Comparison of ENCODE assay signal across 11 cellular contexts in genomic region chr13:36298535-36299068, GRCh38. TPM values are rescaled to one million over a fixed set of nuclear protein-coding genes. Genes with fewer than 3 reads are reported as not detected.
DNase-seq lines count a peak whose midpoint lies in the region; ATAC-seq and TF ChIP-seq lines count a peak whose summit lies in the region.
"Had no signal": no experiment of that assay in that cellular context is flagged by ENCODE, and none has a peak within 500 bp of the region (broad histone marks: within the 10 kb centered on the region; RNA-seq: fewer than 3 reads in every experiment).

No MANE protein-coding gene starts in this region.

- no peak for DNase-seq in CD4-positive, CD25-positive, alpha-beta regulatory T cell
- DNase-seq in MG63 = no peak
- peak; percentile 78 for DNase-seq in endodermal cell
- DNase-seq in nephron progenitor cell = no peak
- no peak for DNase-seq in GOT3 (lab: John Stamatoyannopoulos, UW)
- no peak for DNase-seq in NCI-H526 (lab: John Stamatoyannopoulos, UW)
- no peak for DNase-seq in NAMALWA (ENCODE audit: low spot score)
- DNase-seq: NCI-H82, upper lobe of left lung had no signal

- peaks cover 0 to 17% (median 6%) of the 10 kb centered on the region in 4 donors for H3K4me1 Mint-ChIP-seq in CD4-positive, CD25-positive, alpha-beta regulatory T cell
- H3K4me1 Mint-ChIP-seq in endodermal cell (peaks cover 26% of the 10 kb centered on the region), nephron progenitor cell (peaks cover 13% of the 10 kb centered on the region)

- H3K9ac ChIP-seq in endodermal cell (ENCODE audit: extremely low read depth, low read length, poor library complexity, severe bottlenecking) = peak overlapping the region; percentile 69

- ATAC-seq in CD4-positive, CD25-positive, alpha-beta regulatory T cell (ENCODE audit: low read depth in 2 of 2) = no peak
- ATAC-seq in GM19397 (IDR thresholded peaks at IDR 0.05; ENCODE audit: unreplicated experiment) = no peak

- H3K27me3 ChIP-seq in CD4-positive, CD25-positive, alpha-beta regulatory T cell (ENCODE audit: control insufficient read depth, insufficient read depth, low read length) = peaks cover 18% of the 10 kb centered on the region
- H3K27me3 ChIP-seq in MG63 (no peaks in the 10 kb centered on the region), endodermal cell (ENCODE audit: control insufficient read depth, insufficient read depth, low read length, poor library complexity, severe bottlenecking) (no peaks in the 10 kb centered on the region)
- H3K27me3 ChIP-seq: upper lobe of left lung had no signal

- peaks cover 23% of the 10 kb centered on the region for H3K27me3 Mint-ChIP-seq in CD4-positive, CD25-positive, alpha-beta regulatory T cell
- H3K27me3 Mint-ChIP-seq in endodermal cell (ENCODE audit: insufficient read depth) (no peaks in the 10 kb centered on the region), nephron progenitor cell (ENCODE audit: low read depth, poor library complexity) (no peaks in the 10 kb centered on the region)

- WGBS in endodermal cell (ENCODE audit: insufficient coverage in 1 of 2, insufficient read length in 1 of 2), 2 experiments = 17 to 21% methylated on average over 3 to 4 of the region's 4 CpGs

- peaks cover 3% of the 10 kb centered on the region for H3K36me3 Mint-ChIP-seq in CD4-positive, CD25-positive, alpha-beta regulatory T cell
- H3K36me3 Mint-ChIP-seq in endodermal cell (ENCODE audit: low read depth) = peaks cover 16% of the 10 kb centered on the region
- peaks cover 15% of the 10 kb centered on the region for H3K36me3 Mint-ChIP-seq in nephron progenitor cell (ENCODE audit: low read depth)

- H3K27ac Mint-ChIP-seq in CD4-positive, CD25-positive, alpha-beta regulatory T cell = no peak overlapping the region
- H3K27ac Mint-ChIP-seq in endodermal cell (peak overlapping the region; percentile 98), nephron progenitor cell (no peak overlapping the region)

- no peaks in the 10 kb centered on the region for H3K36me3 ChIP-seq in CD4-positive, CD25-positive, alpha-beta regulatory T cell (ENCODE audit: control insufficient read depth, insufficient read depth, low read length)
- H3K36me3 ChIP-seq in MG63 = peaks cover 9% of the 10 kb centered on the region
- peaks cover 14% of the 10 kb centered on the region for H3K36me3 ChIP-seq in endodermal cell (ENCODE audit: control insufficient read depth, insufficient read depth, low read length)

- no peak for TF ChIP-seq CTCF in endodermal cell (conservative IDR thresholded peaks at IDR 0.05)
- no peak for TF ChIP-seq CTCF in nephron progenitor cell (IDR thresholded peaks at IDR 0.05)

- no peaks in the 10 kb centered on the region for H3K9me3 Mint-ChIP-seq in CD4-positive, CD25-positive, alpha-beta regulatory T cell
- peaks cover 15% of the 10 kb centered on the region for H3K9me3 Mint-ChIP-seq in endodermal cell
- no peaks in the 10 kb centered on the region for H3K9me3 Mint-ChIP-seq in nephron progenitor cell

- H3K4me3 Mint-ChIP-seq in CD4-positive, CD25-positive, alpha-beta regulatory T cell = peak overlapping the region in 3 of 4 donors; percentile 84 to 86 (median 85)
- H3K4me3 Mint-ChIP-seq in endodermal cell = peak overlapping the region; percentile 80
- H3K4me3 Mint-ChIP-seq in nephron progenitor cell = peak overlapping the region; percentile 91

- H3K4me1 ChIP-seq in CD4-positive, CD25-positive, alpha-beta regulatory T cell (ENCODE audit: control insufficient read depth, insufficient read depth, low read length, poor library complexity, severe bottlenecking) = peaks cover 3% of the 10 kb centered on the region
- peaks cover 5% of the 10 kb centered on the region for H3K4me1 ChIP-seq in endodermal cell (ENCODE audit: control insufficient read depth, insufficient read depth, low read length)

- H3K9me3 ChIP-seq in CD4-positive, CD25-positive, alpha-beta regulatory T cell (ENCODE audit: control insufficient read depth in 2 of 2, low read length in 2 of 2) = no peaks in the 10 kb centered on the region
- no peaks in the 10 kb centered on the region for H3K9me3 ChIP-seq in MG63
- H3K9me3 ChIP-seq in endodermal cell (ENCODE audit: control insufficient read depth, low read length) = peaks cover 10% of the 10 kb centered on the region
- H3K9me3 ChIP-seq: upper lobe of left lung had no signal

- no peak overlapping the region for H3K4me3 ChIP-seq in CD4-positive, CD25-positive, alpha-beta regulatory T cell (ENCODE audit: low read depth, low read length)
- peak overlapping the region; percentile 52 for H3K4me3 ChIP-seq in MG63
- H3K4me3 ChIP-seq in endodermal cell (ENCODE audit: low read length) = peak overlapping the region; percentile 83

- no peak overlapping the region for H3K27ac ChIP-seq in CD4-positive, CD25-positive, alpha-beta regulatory T cell (ENCODE audit: insufficient read depth, low read length, poor library complexity, severe bottlenecking)
- H3K27ac ChIP-seq in endodermal cell (ENCODE audit: low read depth, low read length) = no peak overlapping the region

RNA-seq across cellular contexts. Expression of gene CCDC169, which starts 1.0 kb away (rescaled TPM):
- total RNA-seq in CD4-positive, CD25-positive, alpha-beta regulatory T cell = not detected
- not detected for polyA plus RNA-seq in CD4-positive, CD25-positive, alpha-beta regulatory T cell
- total RNA-seq in MG63 (2014; rRNA removed; shearing (Covaris generic); ENCODE audit: low replicate concordance) = 0.07 and 0.47 TPM in 2 replicates
- total RNA-seq in endodermal cell = 10 to 100 TPM; 18.2 to 26.3 TPM
- polyA plus RNA-seq in endodermal cell (2013, experiment 1 of 2) = 6.7 TPM
- polyA plus RNA-seq in endodermal cell (2013, experiment 2 of 2) = 5.4 TPM
- total RNA-seq: G401 had no signal

RNA-seq across cellular contexts. Expression of gene SPART, which starts 47.6 kb away (rescaled TPM):
- total RNA-seq in CD4-positive, CD25-positive, alpha-beta regulatory T cell = 6.7 TPM
- polyA plus RNA-seq in CD4-positive, CD25-positive, alpha-beta regulatory T cell = 10 to 100 TPM; 13.0 to 34.0 (median 27.0) TPM
- 68.0 and 158 TPM in 2 replicates for total RNA-seq in MG63 (2014; rRNA removed; shearing (Covaris generic); ENCODE audit: low replicate concordance)
- total RNA-seq in endodermal cell = 10 to 100 TPM; 49.1 to 53.9 TPM
- polyA plus RNA-seq in endodermal cell (2013, experiment 1 of 2) = 54.2 TPM
- polyA plus RNA-seq in endodermal cell (2013, experiment 2 of 2) = 53.8 TPM

Comparison
In these comparisons a context has a peak if more than half of its experiments do, and no peak if none do; other contexts are left out.
1. RNA of gene CCDC169, which starts 1.0 kb away (total RNA-seq): 18.2 to 26.3 TPM in endodermal cell; 0.07 to 0.47 TPM in MG63 and not detected in CD4-positive, CD25-positive, alpha-beta regulatory T cell (single experiment); every median in the first group is over 10 times any median in the second.
2. Peak in every context shown above with its lines, with median percentiles within 50 percentile points of each other: H3K4me3 Mint-ChIP-seq.